1 cellular context compared by ENCODE assay signal in the genomic region with DNA sequence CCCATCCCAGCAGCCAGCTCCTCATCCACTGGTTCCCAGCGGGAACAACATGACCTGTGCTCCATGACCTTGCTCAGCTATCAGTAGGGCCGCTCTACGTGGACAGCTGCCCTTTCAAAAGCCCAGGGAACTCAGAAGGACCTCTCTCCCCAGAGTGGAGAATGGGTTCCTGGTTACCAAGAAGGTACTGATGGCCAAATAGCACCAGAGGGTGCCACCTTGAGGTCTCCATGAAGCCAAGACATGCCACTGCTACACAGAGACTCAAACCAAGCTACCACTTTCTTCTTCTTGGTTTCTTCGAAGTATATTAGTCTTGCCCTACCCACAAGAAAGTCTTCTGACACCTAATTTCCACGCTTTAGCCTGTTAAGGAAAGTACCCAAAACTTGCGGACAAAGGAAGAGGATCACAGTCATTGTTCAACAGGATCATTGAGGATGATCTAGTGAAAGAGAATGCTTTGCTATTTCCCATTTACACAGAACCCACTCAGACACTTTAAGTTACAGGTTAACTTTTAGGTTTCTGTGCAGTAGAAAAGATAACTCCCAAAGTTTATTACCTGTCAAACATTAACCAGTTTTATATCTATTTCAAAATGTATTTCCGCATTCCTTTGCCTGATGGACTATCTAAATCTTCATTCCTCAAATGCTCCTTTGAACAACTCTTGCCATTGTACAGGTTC.
A peak's percentile ranks its signal among the peaks of the same experiment; 100 is the strongest.
TF ChIP-seq lines count a peak whose summit lies in the region.

No MANE protein-coding gene starts in this region.

TF ChIP-seq in HepG2, 621 proteins besides CTCF, POLR2A, EP300 and RAD21 (continued from another document and continues in another):
- TF ChIP-seq, protein P1, sequence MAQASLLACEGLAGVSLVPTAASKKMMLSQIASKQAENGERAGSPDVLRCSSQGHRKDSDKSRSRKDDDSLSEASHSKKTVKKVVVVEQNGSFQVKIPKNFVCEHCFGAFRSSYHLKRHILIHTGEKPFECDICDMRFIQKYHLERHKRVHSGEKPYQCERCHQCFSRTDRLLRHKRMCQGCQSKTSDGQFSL (CRISPR knock-in tag; IDR thresholded peaks at IDR 0.05): no peak
- TF ChIP-seq, protein P2, sequence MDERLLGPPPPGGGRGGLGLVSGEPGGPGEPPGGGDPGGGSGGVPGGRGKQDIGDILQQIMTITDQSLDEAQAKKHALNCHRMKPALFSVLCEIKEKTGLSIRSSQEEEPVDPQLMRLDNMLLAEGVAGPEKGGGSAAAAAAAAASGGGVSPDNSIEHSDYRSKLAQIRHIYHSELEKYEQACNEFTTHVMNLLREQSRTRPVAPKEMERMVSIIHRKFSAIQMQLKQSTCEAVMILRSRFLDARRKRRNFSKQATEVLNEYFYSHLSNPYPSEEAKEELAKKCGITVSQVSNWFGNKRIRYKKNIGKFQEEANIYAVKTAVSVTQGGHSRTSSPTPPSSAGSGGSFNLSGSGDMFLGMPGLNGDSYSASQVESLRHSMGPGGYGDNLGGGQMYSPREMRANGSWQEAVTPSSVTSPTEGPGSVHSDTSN (CRISPR knock-in tag; IDR thresholded peaks at IDR 0.05): no peak
- TF ChIP-seq, protein P3, sequence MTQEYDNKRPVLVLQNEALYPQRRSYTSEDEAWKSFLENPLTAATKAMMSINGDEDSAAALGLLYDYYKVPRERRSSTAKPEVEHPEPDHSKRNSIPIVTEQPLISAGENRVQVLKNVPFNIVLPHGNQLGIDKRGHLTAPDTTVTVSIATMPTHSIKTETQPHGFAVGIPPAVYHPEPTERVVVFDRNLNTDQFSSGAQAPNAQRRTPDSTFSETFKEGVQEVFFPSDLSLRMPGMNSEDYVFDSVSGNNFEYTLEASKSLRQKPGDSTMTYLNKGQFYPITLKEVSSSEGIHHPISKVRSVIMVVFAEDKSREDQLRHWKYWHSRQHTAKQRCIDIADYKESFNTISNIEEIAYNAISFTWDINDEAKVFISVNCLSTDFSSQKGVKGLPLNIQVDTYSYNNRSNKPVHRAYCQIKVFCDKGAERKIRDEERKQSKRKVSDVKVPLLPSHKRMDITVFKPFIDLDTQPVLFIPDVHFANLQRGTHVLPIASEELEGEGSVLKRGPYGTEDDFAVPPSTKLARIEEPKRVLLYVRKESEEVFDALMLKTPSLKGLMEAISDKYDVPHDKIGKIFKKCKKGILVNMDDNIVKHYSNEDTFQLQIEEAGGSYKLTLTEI (CRISPR knock-in tag; conservative IDR thresholded peaks at IDR 0.05): no peak
- no peak for TF ChIP-seq NCOA5 (CRISPR knock-in tag; IDR thresholded peaks at IDR 0.05)
- TF ChIP-seq, protein P4, sequence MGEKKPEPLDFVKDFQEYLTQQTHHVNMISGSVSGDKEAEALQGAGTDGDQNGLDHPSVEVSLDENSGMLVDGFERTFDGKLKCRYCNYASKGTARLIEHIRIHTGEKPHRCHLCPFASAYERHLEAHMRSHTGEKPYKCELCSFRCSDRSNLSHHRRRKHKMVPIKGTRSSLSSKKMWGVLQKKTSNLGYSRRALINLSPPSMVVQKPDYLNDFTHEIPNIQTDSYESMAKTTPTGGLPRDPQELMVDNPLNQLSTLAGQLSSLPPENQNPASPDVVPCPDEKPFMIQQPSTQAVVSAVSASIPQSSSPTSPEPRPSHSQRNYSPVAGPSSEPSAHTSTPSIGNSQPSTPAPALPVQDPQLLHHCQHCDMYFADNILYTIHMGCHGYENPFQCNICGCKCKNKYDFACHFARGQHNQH (CRISPR knock-in tag; IDR thresholded peaks at IDR 0.05): no peak; the same call in none of the 2 replicates
- TF ChIP-seq, protein P5, sequence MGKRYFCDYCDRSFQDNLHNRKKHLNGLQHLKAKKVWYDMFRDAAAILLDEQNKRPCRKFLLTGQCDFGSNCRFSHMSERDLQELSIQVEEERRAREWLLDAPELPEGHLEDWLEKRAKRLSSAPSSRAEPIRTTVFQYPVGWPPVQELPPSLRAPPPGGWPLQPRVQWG (CRISPR knock-in tag; IDR thresholded peaks at IDR 0.05; ENCODE audit: borderline replicate concordance, low read depth): no peak
- TF ChIP-seq TEAD2 (CRISPR knock-in tag; IDR thresholded peaks at IDR 0.05): no peak
- no peak for TF ChIP-seq FLYWCH1 (CRISPR knock-in tag; IDR thresholded peaks at IDR 0.05)
- TF ChIP-seq SMAD1 (CRISPR knock-in tag; IDR thresholded peaks at IDR 0.05; ENCODE audit: borderline replicate concordance, low read depth): no peak; the same call in 1 of the 2 replicates
- TF ChIP-seq ZMYM4 (CRISPR knock-in tag; IDR thresholded peaks at IDR 0.05): peak; percentile 38; the same call in 1 of the 2 replicates
- TF ChIP-seq, protein P6, sequence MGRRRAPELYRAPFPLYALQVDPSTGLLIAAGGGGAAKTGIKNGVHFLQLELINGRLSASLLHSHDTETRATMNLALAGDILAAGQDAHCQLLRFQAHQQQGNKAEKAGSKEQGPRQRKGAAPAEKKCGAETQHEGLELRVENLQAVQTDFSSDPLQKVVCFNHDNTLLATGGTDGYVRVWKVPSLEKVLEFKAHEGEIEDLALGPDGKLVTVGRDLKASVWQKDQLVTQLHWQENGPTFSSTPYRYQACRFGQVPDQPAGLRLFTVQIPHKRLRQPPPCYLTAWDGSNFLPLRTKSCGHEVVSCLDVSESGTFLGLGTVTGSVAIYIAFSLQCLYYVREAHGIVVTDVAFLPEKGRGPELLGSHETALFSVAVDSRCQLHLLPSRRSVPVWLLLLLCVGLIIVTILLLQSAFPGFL (CRISPR knock-in tag; IDR thresholded peaks at IDR 0.05): no peak
- TF ChIP-seq YY1 (IDR thresholded peaks at IDR 0.05; ENCODE audit: insufficient read depth, insufficient replicate concordance, low read depth, low read length): no peak
- no peak for TF ChIP-seq ZNF761 (CRISPR knock-in tag; conservative IDR thresholded peaks at IDR 0.05)
- TF ChIP-seq PPARG (CRISPR knock-in tag; conservative IDR thresholded peaks at IDR 0.05): peak; percentile 69; the same call in 1 of the 2 replicates
- peak; percentile 71 for TF ChIP-seq ELF4 (CRISPR knock-in tag; IDR thresholded peaks at IDR 0.05; ENCODE audit: borderline replicate concordance)
- no peak for TF ChIP-seq ZNF501 (CRISPR knock-in tag; IDR thresholded peaks at IDR 0.05)
- no peak for TF ChIP-seq IRF2 (CRISPR knock-in tag; IDR thresholded peaks at IDR 0.05)
- no peak for TF ChIP-seq DPF2 (CRISPR knock-in tag; IDR thresholded peaks at IDR 0.05; ENCODE audit: borderline replicate concordance, low read depth)
- TF ChIP-seq NCOA2 (CRISPR knock-in tag; IDR thresholded peaks at IDR 0.05): peak; percentile 87
- 0 out of 2 replicates have a peak, but pooled peaks have one; percentile 11 for TF ChIP-seq ZNF547 (CRISPR knock-in tag; IDR thresholded peaks at IDR 0.05)
- TF ChIP-seq ERF (CRISPR knock-in tag; IDR thresholded peaks at IDR 0.05): peak; percentile 44
- TF ChIP-seq, protein P7, sequence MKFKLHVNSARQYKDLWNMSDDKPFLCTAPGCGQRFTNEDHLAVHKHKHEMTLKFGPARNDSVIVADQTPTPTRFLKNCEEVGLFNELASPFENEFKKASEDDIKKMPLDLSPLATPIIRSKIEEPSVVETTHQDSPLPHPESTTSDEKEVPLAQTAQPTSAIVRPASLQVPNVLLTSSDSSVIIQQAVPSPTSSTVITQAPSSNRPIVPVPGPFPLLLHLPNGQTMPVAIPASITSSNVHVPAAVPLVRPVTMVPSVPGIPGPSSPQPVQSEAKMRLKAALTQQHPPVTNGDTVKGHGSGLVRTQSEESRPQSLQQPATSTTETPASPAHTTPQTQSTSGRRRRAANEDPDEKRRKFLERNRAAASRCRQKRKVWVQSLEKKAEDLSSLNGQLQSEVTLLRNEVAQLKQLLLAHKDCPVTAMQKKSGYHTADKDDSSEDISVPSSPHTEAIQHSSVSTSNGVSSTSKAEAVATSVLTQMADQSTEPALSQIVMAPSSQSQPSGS (CRISPR knock-in tag; IDR thresholded peaks at IDR 0.05): peak; percentile 24; the same call in 1 of the 2 replicates
- TF ChIP-seq ZNF572 (CRISPR knock-in tag; IDR thresholded peaks at IDR 0.05): no peak
- TF ChIP-seq, protein P8, sequence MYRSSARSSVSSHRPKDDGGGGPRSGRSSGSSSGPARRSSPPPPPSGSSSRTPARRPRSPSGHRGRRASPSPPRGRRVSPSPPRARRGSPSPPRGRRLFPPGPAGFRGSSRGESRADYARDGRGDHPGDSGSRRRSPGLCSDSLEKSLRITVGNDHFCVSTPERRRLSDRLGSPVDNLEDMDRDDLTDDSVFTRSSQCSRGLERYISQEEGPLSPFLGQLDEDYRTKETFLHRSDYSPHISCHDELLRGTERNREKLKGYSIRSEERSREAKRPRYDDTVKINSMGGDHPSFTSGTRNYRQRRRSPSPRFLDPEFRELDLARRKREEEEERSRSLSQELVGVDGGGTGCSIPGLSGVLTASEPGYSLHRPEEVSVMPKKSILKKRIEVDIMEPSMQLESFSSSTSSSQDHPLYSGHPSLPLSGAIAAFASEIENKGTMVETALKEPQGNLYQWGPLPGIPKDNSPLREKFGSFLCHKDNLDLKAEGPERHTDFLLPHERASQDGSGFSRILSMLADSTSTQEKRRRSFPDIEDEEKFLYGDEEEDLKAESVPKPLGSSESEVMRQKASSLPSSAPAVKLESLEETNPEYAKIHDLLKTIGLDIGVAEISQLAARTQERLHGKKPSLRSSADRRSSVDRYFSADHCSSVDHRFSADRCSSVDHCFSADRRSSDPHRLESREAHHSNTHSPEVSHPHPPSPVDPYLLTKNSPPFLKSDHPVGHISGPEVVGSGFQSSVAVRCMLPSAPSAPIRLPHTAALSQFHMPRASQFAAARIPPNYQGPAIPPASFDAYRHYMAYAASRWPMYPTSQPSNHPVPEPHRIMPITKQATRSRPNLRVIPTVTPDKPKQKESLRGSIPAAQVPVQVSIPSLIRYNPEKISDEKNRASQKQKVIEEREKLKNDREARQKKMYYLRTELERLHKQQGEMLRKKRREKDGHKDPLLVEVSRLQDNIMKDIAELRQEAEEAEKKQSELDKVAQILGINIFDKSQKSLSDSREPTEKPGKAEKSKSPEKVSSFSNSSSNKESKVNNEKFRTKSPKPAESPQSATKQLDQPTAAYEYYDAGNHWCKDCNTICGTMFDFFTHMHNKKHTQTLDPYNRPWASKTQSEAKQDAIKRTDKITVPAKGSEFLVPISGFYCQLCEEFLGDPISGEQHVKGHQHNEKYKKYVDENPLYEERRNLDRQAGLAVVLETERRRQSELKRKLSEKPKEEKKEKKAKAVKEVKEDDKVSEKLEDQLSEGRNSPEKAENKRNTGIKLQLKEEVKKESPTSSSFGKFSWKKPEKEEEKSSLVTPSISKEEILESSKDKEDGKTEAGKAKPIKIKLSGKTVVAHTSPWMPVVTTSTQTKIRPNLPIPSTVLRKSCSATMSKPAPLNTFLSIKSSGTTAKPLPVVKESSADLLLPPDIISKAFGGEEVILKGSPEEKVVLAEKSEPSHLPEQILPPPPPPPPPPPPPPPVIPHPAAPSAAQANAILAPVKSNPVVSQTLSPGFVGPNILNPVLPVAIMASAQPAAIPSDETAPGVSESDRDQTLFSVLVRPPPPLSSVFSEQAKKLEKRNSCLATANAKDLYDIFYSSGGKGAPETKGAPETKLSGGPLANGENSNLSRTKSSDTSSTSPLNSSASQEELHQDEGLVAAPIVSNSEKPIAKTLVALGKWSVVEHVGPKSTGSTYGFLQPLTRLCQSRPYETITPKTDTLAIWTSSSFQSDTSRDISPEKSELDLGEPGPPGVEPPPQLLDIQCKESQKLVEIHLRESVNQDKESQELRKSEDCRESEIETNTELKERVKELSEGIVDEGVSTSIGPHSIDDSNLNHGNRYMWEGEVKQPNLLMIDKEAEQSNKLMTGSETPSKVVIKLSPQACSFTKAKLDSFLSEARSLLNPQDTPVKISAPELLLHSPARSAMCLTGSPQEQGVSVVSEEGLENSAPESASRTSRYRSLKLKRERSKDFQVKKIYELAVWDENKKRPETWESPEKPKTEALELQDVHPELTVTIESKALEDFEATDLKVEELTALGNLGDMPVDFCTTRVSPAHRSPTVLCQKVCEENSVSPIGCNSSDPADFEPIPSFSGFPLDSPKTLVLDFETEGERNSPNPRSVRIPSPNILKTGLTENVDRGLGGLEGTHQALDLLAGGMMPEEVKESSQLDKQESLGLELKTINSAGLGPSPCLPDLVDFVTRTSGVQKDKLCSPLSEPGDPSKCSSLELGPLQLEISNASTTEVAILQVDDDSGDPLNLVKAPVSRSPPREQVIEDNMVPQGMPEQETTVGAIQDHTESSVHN (CRISPR knock-in tag; IDR thresholded peaks at IDR 0.05): no peak
- TF ChIP-seq, protein P9, sequence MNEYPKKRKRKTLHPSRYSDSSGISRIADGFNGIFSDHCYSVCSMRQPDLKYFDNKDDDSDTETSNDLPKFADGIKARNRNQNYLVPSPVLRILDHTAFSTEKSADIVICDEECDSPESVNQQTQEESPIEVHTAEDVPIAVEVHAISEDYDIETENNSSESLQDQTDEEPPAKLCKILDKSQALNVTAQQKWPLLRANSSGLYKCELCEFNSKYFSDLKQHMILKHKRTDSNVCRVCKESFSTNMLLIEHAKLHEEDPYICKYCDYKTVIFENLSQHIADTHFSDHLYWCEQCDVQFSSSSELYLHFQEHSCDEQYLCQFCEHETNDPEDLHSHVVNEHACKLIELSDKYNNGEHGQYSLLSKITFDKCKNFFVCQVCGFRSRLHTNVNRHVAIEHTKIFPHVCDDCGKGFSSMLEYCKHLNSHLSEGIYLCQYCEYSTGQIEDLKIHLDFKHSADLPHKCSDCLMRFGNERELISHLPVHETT (CRISPR knock-in tag; conservative IDR thresholded peaks at IDR 0.05): 0 out of 2 replicates have a peak, but pooled peaks have one; percentile 25
- no peak for TF ChIP-seq RBM39 (IDR thresholded peaks at IDR 0.05; ENCODE audit: low read depth, low read length, poor library complexity, severe bottlenecking)
- TF ChIP-seq PHF21A (CRISPR knock-in tag; IDR thresholded peaks at IDR 0.05): peak; percentile 36; the same call in 1 of the 2 replicates
- no peak for TF ChIP-seq ZBTB8A (CRISPR knock-in tag; IDR thresholded peaks at IDR 0.05; ENCODE audit: borderline replicate concordance, low read depth)
- TF ChIP-seq ZFP62 (CRISPR knock-in tag; IDR thresholded peaks at IDR 0.05): no peak
- TF ChIP-seq ZNF224 (CRISPR knock-in tag; IDR thresholded peaks at IDR 0.05): no peak
- TF ChIP-seq ZNF441 (CRISPR knock-in tag; IDR thresholded peaks at IDR 0.05; ENCODE audit: borderline replicate concordance): no peak
- 0 out of 2 replicates have a peak, but pooled peaks have one; percentile 31 for TF ChIP-seq GATAD2A (CRISPR knock-in tag; IDR thresholded peaks at IDR 0.05)
- TF ChIP-seq ZBTB7B (CRISPR knock-in tag; IDR thresholded peaks at IDR 0.05): no peak
- no peak for TF ChIP-seq SMC3 (IDR thresholded peaks at IDR 0.05; ENCODE audit: low read length)
- TF ChIP-seq FOXP1 (IDR thresholded peaks at IDR 0.05): no peak
- no peak for TF ChIP-seq FOXP1 (CRISPR knock-in tag; IDR thresholded peaks at IDR 0.05)
